Comparison of ENCODE assay signal across 1 cellular context in genomic region chr1:60759257-60759656, GRCh38.
TF ChIP-seq lines count a peak whose summit lies in the region.

No MANE protein-coding gene starts in this region.

TF ChIP-seq in SK-N-SH, 30 proteins besides CTCF, POLR2A, EP300 and RAD21 (continued from another document):
- TF ChIP-seq, protein P1, sequence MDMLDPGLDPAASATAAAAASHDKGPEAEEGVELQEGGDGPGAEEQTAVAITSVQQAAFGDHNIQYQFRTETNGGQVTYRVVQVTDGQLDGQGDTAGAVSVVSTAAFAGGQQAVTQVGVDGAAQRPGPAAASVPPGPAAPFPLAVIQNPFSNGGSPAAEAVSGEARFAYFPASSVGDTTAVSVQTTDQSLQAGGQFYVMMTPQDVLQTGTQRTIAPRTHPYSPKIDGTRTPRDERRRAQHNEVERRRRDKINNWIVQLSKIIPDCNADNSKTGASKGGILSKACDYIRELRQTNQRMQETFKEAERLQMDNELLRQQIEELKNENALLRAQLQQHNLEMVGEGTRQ (IDR thresholded peaks at IDR 0.05; ENCODE audit: borderline replicate concordance, low read depth, low read length): no peak
- TF ChIP-seq FOXM1 (IDR thresholded peaks at IDR 0.05; ENCODE audit: low read depth): no peak
- TF ChIP-seq ELF1 (IDR thresholded peaks at IDR 0.05): no peak
- TF ChIP-seq, protein P2, sequence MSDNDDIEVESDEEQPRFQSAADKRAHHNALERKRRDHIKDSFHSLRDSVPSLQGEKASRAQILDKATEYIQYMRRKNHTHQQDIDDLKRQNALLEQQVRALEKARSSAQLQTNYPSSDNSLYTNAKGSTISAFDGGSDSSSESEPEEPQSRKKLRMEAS (IDR thresholded peaks at IDR 0.05; ENCODE audit: low read depth): no peak
- no peak for TF ChIP-seq RCOR1 (IDR thresholded peaks at IDR 0.05; ENCODE audit: low read length)
- TF ChIP-seq RFX5 (IDR thresholded peaks at IDR 0.05; ENCODE audit: low read length): no peak
- TF ChIP-seq TCF12 (IDR thresholded peaks at IDR 0.05): no peak
- TF ChIP-seq, protein P3, sequence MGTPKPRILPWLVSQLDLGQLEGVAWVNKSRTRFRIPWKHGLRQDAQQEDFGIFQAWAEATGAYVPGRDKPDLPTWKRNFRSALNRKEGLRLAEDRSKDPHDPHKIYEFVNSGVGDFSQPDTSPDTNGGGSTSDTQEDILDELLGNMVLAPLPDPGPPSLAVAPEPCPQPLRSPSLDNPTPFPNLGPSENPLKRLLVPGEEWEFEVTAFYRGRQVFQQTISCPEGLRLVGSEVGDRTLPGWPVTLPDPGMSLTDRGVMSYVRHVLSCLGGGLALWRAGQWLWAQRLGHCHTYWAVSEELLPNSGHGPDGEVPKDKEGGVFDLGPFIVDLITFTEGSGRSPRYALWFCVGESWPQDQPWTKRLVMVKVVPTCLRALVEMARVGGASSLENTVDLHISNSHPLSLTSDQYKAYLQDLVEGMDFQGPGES (IDR thresholded peaks at IDR 0.05; ENCODE audit: low read depth, low read length): no peak
- no peak for TF ChIP-seq EZH2phosphoT487 (IDR thresholded peaks at IDR 0.05; ENCODE audit: borderline replicate concordance, low read depth)
